ENCODE assay signal across 23 cellular contexts in genomic region chr7:82624965-82625364, GRCh38.
DNase-seq lines count a peak whose midpoint lies in the region; ATAC-seq, FAIRE-seq and TF ChIP-seq lines count a peak whose summit lies in the region.
"Had no signal": no experiment of that assay in that cellular context is flagged by ENCODE, and none has a peak within 500 bp of the region (broad histone marks: within the 10 kb centered on the region; RNA-seq: fewer than 3 reads in every experiment).

No MANE protein-coding gene starts in this region.

- H4K20me1 ChIP-seq in SK-N-SH (ENCODE audit: insufficient read depth) (no peaks in the 10 kb centered on the region), smooth muscle cell (ENCODE audit: low read depth) (no peaks in the 10 kb centered on the region)
- H4K20me1 ChIP-seq: BLaER1 had no signal

- CTCF ChIA-PET in SK-N-SH (lab: Yijun Ruan, JAX), result interaction anchor here (0.6 to 3.9 kb wide), 4 partner anchors 19 to 459 kb away, joined by 3 to 18 read pairs (median 4); no protein-coding TSS in a partner anchor
- CTCF ChIA-PET in WTC11 (lab: Charles Lee), result interaction anchor here (1.3 kb wide), 1 partner anchor 98 kb away, joined by 3 read pairs; no protein-coding TSS in a partner anchor

- no peaks in the 10 kb centered on the region for H3K27me3 ChIP-seq in SK-N-SH (ENCODE audit: insufficient read depth)
- no peaks in the 10 kb centered on the region for H3K27me3 ChIP-seq in smooth muscle cell (ENCODE audit: low read depth)
- H3K27me3 ChIP-seq: BLaER1, MG63 had no signal

- H3K4me1 ChIP-seq in SK-N-SH (ENCODE audit: control insufficient read depth in 1 of 2, insufficient read depth in 2 of 2, low read depth in 1 of 2, low read length in 1 of 2) (peaks cover 8 to 10% of the 10 kb centered on the region in 2 experiments; a peak in 3 of 4 replicates), smooth muscle cell (ENCODE audit: low read depth) (peaks cover 9% of the 10 kb centered on the region)

- H3K4me3 ChIP-seq in SK-N-SH (ENCODE audit: low read depth in 2 of 2, low read length in 1 of 2) (no peak overlapping the region), smooth muscle cell (no peak overlapping the region)
- H3K4me3 ChIP-seq: BLaER1, MG63 had no signal

- TF ChIP-seq CTCF in SK-N-SH (IDR thresholded peaks at IDR 0.05) (no peak), WTC11 (IDR thresholded peaks at IDR 0.05) (no peak), smooth muscle cell (IDR thresholded peaks at IDR 0.05; ENCODE audit: borderline replicate concordance, insufficient read depth, poor library complexity, severe bottlenecking) (no peak)

- no peak overlapping the region for H3K9ac ChIP-seq in SK-N-SH
- H3K9ac ChIP-seq in smooth muscle cell (ENCODE audit: low read depth), result no peak overlapping the region
- H3K9ac ChIP-seq: BLaER1 had no signal

- H3F3A ChIP-seq in SK-N-SH (replicated peaks; ENCODE audit: insufficient read depth) (peaks cover 17% of the 10 kb centered on the region), smooth muscle cell (ENCODE audit: low read depth) (no peaks in the 10 kb centered on the region)

- peak; percentile 66 for FAIRE-seq in frontal cortex (lab: Jason Lieb, UNC)
- FAIRE-seq: GM18507 had no signal

- no peaks in the 10 kb centered on the region; the same call in 1 of the 2 replicates for H3K9me3 ChIP-seq in SK-N-SH
- H3K9me3 ChIP-seq in smooth muscle cell (replicated peaks; ENCODE audit: low read depth), result no peaks in the 10 kb centered on the region
- H3K9me3 ChIP-seq: BLaER1, MG63 had no signal

- H3K36me3 ChIP-seq in SK-N-SH (replicated peaks in 1 of 2; ENCODE audit: control insufficient read depth in 1 of 2, insufficient read depth in 2 of 2, low read length in 1 of 2), result no peaks in the 10 kb centered on the region
- H3K36me3 ChIP-seq in smooth muscle cell (ENCODE audit: low read depth), result no peaks in the 10 kb centered on the region
- H3K36me3 ChIP-seq: BLaER1, MG63 had no signal

- ATAC-seq in SK-N-SH treated with all-trans-retinoic acid at 6 μM for 48 hours (no peak), WTC11 (no peak), GM19351 (IDR thresholded peaks at IDR 0.05; ENCODE audit: unreplicated experiment) (no peak)

- H3K79me2 ChIP-seq in SK-N-SH (ENCODE audit: insufficient read depth) (no peaks in the 10 kb centered on the region), smooth muscle cell (ENCODE audit: low read depth) (no peaks in the 10 kb centered on the region)

- no peaks in the 10 kb centered on the region for H3K36me3 Mint-ChIP-seq in WTC11
- H3K36me3 Mint-ChIP-seq: CD4-positive, CD25-positive, alpha-beta regulatory T cell had no signal

- POLR2A ChIA-PET in SK-N-SH (lab: Yijun Ruan, JAX), result no interaction called here
- POLR2A ChIA-PET in WTC11 (lab: Charles Lee), result interaction anchor here (0.6 kb wide), 1 partner anchor 113 kb away, joined by 3 read pairs; no protein-coding TSS in a partner anchor

- H3K27ac ChIP-seq in SK-N-SH (ENCODE audit: low read depth in 2 of 2, low read length in 1 of 2) (peak overlapping the region in 1 of 2 experiments; percentile 67; a peak in 2 of 4 replicates), smooth muscle cell (ENCODE audit: low read depth) (peak overlapping the region; percentile 99)
- H3K27ac ChIP-seq: 22Rv1, BLaER1, RWPE1 had no signal

- H3K4me2 ChIP-seq in SK-N-SH (peak overlapping the region; percentile 12; the same call in 1 of the 2 replicates), smooth muscle cell (peak overlapping the region; percentile 65)
- H3K4me2 ChIP-seq: BLaER1 had no signal

- no peak for DNase-seq in SK-N-SH
- DNase-seq in WTC11 (ENCODE audit: low spot score), result no peak
- DNase-seq in frontal cortex (ENCODE audit: low spot score in 2 of 2), result no peak
- DNase-seq in smooth muscle cell (lab: John Stamatoyannopoulos, UW; ENCODE audit: unreplicated experiment), result no peak
- DNase-seq in effector CD8-positive, alpha-beta T cell (lab: John Stamatoyannopoulos, UW), result no peak
- DNase-seq in NCI-H187 (lab: John Stamatoyannopoulos, UW), result no peak
- DNase-seq: CD4-positive, CD25-positive, alpha-beta regulatory T cell; DMS153; DND-41; H7; KG1; NCI-H2029 treated with DMSO at 0.1 percent for 48 hours; NCI-H2227 treated with DMSO at 0.1 percent for 48 hours; NCI-H510A; SHP77; SW 1271 had no signal

- no peak for TF ChIP-seq EP300 in SK-N-SH (IDR thresholded peaks at IDR 0.05; ENCODE audit: borderline replicate concordance in 1 of 2, low read depth in 1 of 2, low read length in 1 of 2)

- no peaks in the 10 kb centered on the region for H3K4me1 Mint-ChIP-seq in WTC11
- H3K4me1 Mint-ChIP-seq: CD4-positive, CD25-positive, alpha-beta regulatory T cell had no signal

- H3K4me3 Mint-ChIP-seq in WTC11, result no peak overlapping the region
- H3K4me3 Mint-ChIP-seq: CD4-positive, CD25-positive, alpha-beta regulatory T cell had no signal

- TF ChIP-seq RAD21 in SK-N-SH (IDR thresholded peaks at IDR 0.05; ENCODE audit: low read length), result no peak

- H2AFZ ChIP-seq in SK-N-SH (ENCODE audit: low read depth) (no peak overlapping the region), smooth muscle cell (ENCODE audit: low read depth) (no peak overlapping the region)

- no peaks in the 10 kb centered on the region for H3K27me3 Mint-ChIP-seq in WTC11 (ENCODE audit: low read depth)
- H3K27me3 Mint-ChIP-seq: CD4-positive, CD25-positive, alpha-beta regulatory T cell had no signal

- WGBS in SK-N-SH (ENCODE audit: low lambda C conversion rate), result 85% methylated on average over 1 of the region's 1 CpG
- WGBS in smooth muscle cell (ENCODE audit: low lambda C conversion rate), result 98% methylated on average over 1 of the region's 1 CpG

- H3K9me3 Mint-ChIP-seq in WTC11, result peaks cover 12% of the 10 kb centered on the region

- H3K27ac Mint-ChIP-seq in WTC11, result no peak overlapping the region
- H3K27ac Mint-ChIP-seq: CD4-positive, CD25-positive, alpha-beta regulatory T cell had no signal

- 0 out of 2 replicates have a peak, but pooled peaks cover 2% of the 10 kb centered on the region for H3K9me2 ChIP-seq in SK-N-SH

TF ChIP-seq in SK-N-SH, 30 proteins besides CTCF, POLR2A, EP300 and RAD21:
- TF ChIP-seq NRF1 (IDR thresholded peaks at IDR 0.05; ENCODE audit: low read depth, low read length) (no peak), RXRA (IDR thresholded peaks at IDR 0.05; ENCODE audit: borderline replicate concordance, low read depth) (no peak), SMC3 (IDR thresholded peaks at IDR 0.05; ENCODE audit: low read depth, low read length) (no peak), NFIC (IDR thresholded peaks at IDR 0.05; ENCODE audit: borderline replicate concordance) (no peak)
TF ChIP-seq in SK-N-SH: peak in this region for 0.

TF ChIP-seq in SK-N-SH treated with all-trans-retinoic acid at 6 μM for 48 hours, 23 proteins besides CTCF, POLR2A, EP300 and RAD21 (continues in another document):
- TF ChIP-seq POU6F1 (CRISPR knock-in tag; IDR thresholded peaks at IDR 0.05; ENCODE audit: borderline replicate concordance, low read depth), result no peak

TF ChIP-seq in WTC11, 78 proteins besides CTCF, POLR2A, EP300 and RAD21:
- TF ChIP-seq CREB1 (CRISPR knock-in tag; IDR thresholded peaks at IDR 0.05), result no peak
- no peak for TF ChIP-seq ZBTB21 (CRISPR knock-in tag; IDR thresholded peaks at IDR 0.05; ENCODE audit: borderline replicate concordance)
- no peak for TF ChIP-seq E2F1 (CRISPR knock-in tag; IDR thresholded peaks at IDR 0.05)
- TF ChIP-seq ZNF423 (CRISPR knock-in tag; IDR thresholded peaks at IDR 0.05), result no peak
- peak; percentile 93; the same call in 1 of the 2 replicates for TF ChIP-seq HMGA2 (CRISPR knock-in tag; IDR thresholded peaks at IDR 0.05)
